Comparison of ENCODE assay signal across 8 cellular contexts in the genomic region with DNA sequence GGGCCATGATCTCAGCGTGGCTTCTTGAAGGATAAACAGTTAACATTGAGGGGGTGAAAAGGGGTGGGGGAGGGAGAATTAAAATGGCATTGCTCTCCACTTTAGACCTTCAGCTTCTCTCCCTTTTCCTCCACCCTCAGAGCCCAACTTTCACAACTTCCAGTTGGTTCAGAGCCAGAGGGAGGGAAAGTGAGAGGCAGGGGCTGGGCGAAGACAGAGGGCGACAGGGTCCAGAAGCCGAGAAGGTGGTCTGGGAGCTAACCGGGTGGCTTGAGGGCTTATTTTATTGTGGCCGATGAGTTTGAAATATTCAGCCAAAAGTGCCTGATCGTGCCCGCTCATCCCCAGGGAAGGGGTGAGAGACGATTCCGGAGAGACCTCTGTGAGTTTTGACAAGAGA. TPM values are rescaled to one million over a fixed set of nuclear protein-coding genes. Genes with fewer than 3 reads are reported as not detected.
A peak's percentile ranks its signal among the peaks of the same experiment; 100 is the strongest.
DNase-seq lines count a peak whose midpoint lies in the region; ATAC-seq and TF ChIP-seq lines count a peak whose summit lies in the region.
"Had no signal": no experiment of that assay in that cellular context is flagged by ENCODE, and none has a peak within 500 bp of the region (broad histone marks: within the 10 kb centered on the region; RNA-seq: fewer than 3 reads in every experiment).

No MANE protein-coding gene starts in this region.

- H3K27ac Mint-ChIP-seq in stimulated activated effector memory CD8-positive, alpha-beta T cell treated with anti-CD3 and anti-CD28 coated beads, Interleukin-12 subunit alpha, Interleukin-12 subunit beta, amount 100 ng/mL, for 72 hours: no peak overlapping the region

- TF ChIP-seq CTCF in astrocyte of the cerebellum (IDR thresholded peaks at IDR 0.05; ENCODE audit: low read depth, low read length, missing control alignments) (no peak), left lung (IDR thresholded peaks at IDR 0.05) (no peak)

- H3K9ac ChIP-seq in HUES48 (ENCODE audit: low read depth, low read length): no peak overlapping the region

- H3K4me3 ChIP-seq in HUES48 (ENCODE audit: low read depth, low read length): peak overlapping the region; percentile 88
- H3K4me3 ChIP-seq in astrocyte of the cerebellum (ENCODE audit: low read depth, low read length): peak overlapping the region; percentile 82
- H3K4me3 ChIP-seq in left lung: peak overlapping the region; percentile 52 to 61

- peaks cover 25% of the 10 kb centered on the region for H3K36me3 ChIP-seq in HUES48 (ENCODE audit: control insufficient read depth, insufficient read depth, low read length)
- H3K36me3 ChIP-seq in left lung: no peaks in the 10 kb centered on the region

- peak overlapping the region; percentile 57 for H3K4me3 Mint-ChIP-seq in stimulated activated effector memory CD8-positive, alpha-beta T cell treated with anti-CD3 and anti-CD28 coated beads, Interleukin-12 subunit alpha, Interleukin-12 subunit beta, amount 100 ng/mL, for 72 hours

- in situ Hi-C loops in astrocyte of the cerebellum (cut with HindIII; ENCODE audit: low sequenced_read_pairs): no loop called here

- H3K4me1 ChIP-seq in HUES48 (ENCODE audit: control insufficient read depth, insufficient read depth, low read length) (peaks cover 41% of the 10 kb centered on the region), left lung (peaks cover 4 to 31% of the 10 kb centered on the region in 2 donors)

- peaks cover 6% of the 10 kb centered on the region for H3K36me3 Mint-ChIP-seq in stimulated activated effector memory CD8-positive, alpha-beta T cell treated with anti-CD3 and anti-CD28 coated beads, Interleukin-12 subunit alpha, Interleukin-12 subunit beta, amount 100 ng/mL, for 72 hours

- DNase-seq in astrocyte of the cerebellum (ENCODE audit: low read depth): no peak
- DNase-seq in left lung: no peak
- DNase-seq in stimulated activated effector memory CD8-positive, alpha-beta T cell treated with anti-CD3 and anti-CD28 coated beads, Interleukin-12 subunit alpha, Interleukin-12 subunit beta, amount 100 ng/mL, for 72 hours (ENCODE audit: low spot score in 2 of 2): no peak
- no peak for DNase-seq in ureter (ENCODE audit: low spot score)
- DNase-seq in RKO (ENCODE audit: low spot score): no peak
- DNase-seq: activated effector memory CD4-positive, alpha-beta T cell treated with Interleukin-2 at 50 U/mL for 16 hours had no signal

- H3K27ac ChIP-seq in HUES48 (ENCODE audit: low read depth, low read length): peak overlapping the region; percentile 50
- H3K27ac ChIP-seq in left lung: peak overlapping the region; percentile 3 to 70

- H3K9me3 Mint-ChIP-seq in stimulated activated effector memory CD8-positive, alpha-beta T cell treated with anti-CD3 and anti-CD28 coated beads, Interleukin-12 subunit alpha, Interleukin-12 subunit beta, amount 100 ng/mL, for 72 hours: no peaks in the 10 kb centered on the region

- H3K9me3 ChIP-seq in HUES48 (ENCODE audit: control insufficient read depth, insufficient read depth, low read length) (no peaks in the 10 kb centered on the region), left lung (no peaks in the 10 kb centered on the region)

- intact Hi-C loops in left lung (cut with DNase I): no loop called here

- ATAC-seq in left lung (no peak), HG02840 (IDR thresholded peaks at IDR 0.05; ENCODE audit: low FRiP score, unreplicated experiment) (no peak)
- no peak for ATAC-seq in stimulated activated effector memory CD8-positive, alpha-beta T cell treated with anti-CD3 and anti-CD28 coated beads, Interleukin-12 subunit alpha, Interleukin-12 subunit beta, amount 100 ng/mL, for 72 hours

- H3K27me3 ChIP-seq in HUES48 (ENCODE audit: control insufficient read depth, insufficient read depth, low read length) (peaks cover 77% of the 10 kb centered on the region), left lung (peaks cover 7 to 78% of the 10 kb centered on the region in 2 donors)

- peaks cover 21% of the 10 kb centered on the region for H3K4me1 Mint-ChIP-seq in stimulated activated effector memory CD8-positive, alpha-beta T cell treated with anti-CD3 and anti-CD28 coated beads, Interleukin-12 subunit alpha, Interleukin-12 subunit beta, amount 100 ng/mL, for 72 hours

RNA-seq across cellular contexts. Expression of a gene that starts 4.1 kb away (rescaled TPM):
- 10 to 100 TPM; 14.0 to 39.3 TPM for total RNA-seq in left lung
- 10.8 TPM for total RNA-seq in ureter
